ENCODE assay signal across 8 cellular contexts in the genomic region with DNA sequence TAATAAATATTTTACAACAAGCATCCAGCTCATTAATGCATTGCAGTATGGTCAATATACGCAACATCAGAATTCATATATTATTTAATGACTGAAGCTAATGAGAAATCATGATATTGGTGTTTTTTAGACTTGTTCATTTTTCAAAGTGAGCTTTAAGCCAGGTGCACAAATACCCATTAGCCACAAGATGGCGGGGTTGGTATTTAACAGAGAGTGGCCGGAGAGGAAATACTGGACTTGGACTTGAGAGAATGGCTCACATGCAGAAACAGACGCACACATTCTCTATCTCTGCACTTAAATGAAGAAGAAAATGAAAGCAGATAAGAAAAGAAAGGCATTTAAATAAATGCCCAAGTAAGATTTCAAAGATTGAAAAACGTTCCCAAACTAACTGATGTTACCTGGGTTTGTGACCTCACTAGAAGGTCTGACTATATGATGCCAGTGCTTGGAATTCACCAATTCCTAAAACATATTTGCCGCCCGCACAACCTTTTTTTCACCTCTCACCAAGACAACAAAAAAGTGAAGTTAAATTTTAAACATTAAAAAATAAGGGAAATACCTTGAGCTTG. TPM values are rescaled to one million over a fixed set of nuclear protein-coding genes. Genes with fewer than 3 reads are reported as not detected.
A peak's percentile ranks its signal among the peaks of the same experiment; 100 is the strongest.
DNase-seq lines count a peak whose midpoint lies in the region; ATAC-seq and TF ChIP-seq lines count a peak whose summit lies in the region.

No MANE protein-coding gene starts in this region.

- no peak overlapping the region for H2AFZ ChIP-seq in DND-41 (ENCODE audit: low read depth, low read length)

- no peak overlapping the region for H3K9ac ChIP-seq in DND-41 (ENCODE audit: low read depth, low read length)

- H3K27ac ChIP-seq in DND-41 (ENCODE audit: low read length) (no peak overlapping the region), body of pancreas (no peak overlapping the region)

- H3K36me3 ChIP-seq in DND-41 (ENCODE audit: insufficient read depth, low read length): no peaks in the 10 kb centered on the region
- H3K36me3 ChIP-seq in body of pancreas (replicated peaks in 1 of 2; ENCODE audit: insufficient read depth in 1 of 2, low read depth in 2 of 2): no peaks in the 10 kb centered on the region

- H4K20me1 ChIP-seq in DND-41 (ENCODE audit: insufficient read depth, low read length): no peaks in the 10 kb centered on the region

- H3K4me1 ChIP-seq in DND-41 (ENCODE audit: insufficient read depth, low read length) (no peaks in the 10 kb centered on the region), body of pancreas (peaks cover 6% of the 10 kb centered on the region)

- H3K9me3 ChIP-seq in DND-41 (ENCODE audit: insufficient read depth, low read length, severe bottlenecking) (no peaks in the 10 kb centered on the region), body of pancreas (no peaks in the 10 kb centered on the region)

- intact Hi-C loops in body of pancreas (cut with DNase I): loop anchor here (5.0 kb wide), 1 partner anchor 1087 kb away; no protein-coding TSS in a partner anchor

- H3K27me3 ChIP-seq in DND-41 (ENCODE audit: insufficient read depth, low read length, poor library complexity): no peaks in the 10 kb centered on the region
- no peaks in the 10 kb centered on the region for H3K27me3 ChIP-seq in body of pancreas

- H3K4me3 ChIP-seq in DND-41 (ENCODE audit: low read depth in 1 of 2, low read length in 2 of 2) (no peak overlapping the region), body of pancreas (no peak overlapping the region)

- WGBS in body of pancreas, 2 donors: 7 to 9% methylated on average over 7 of the region's 7 CpGs

- TF ChIP-seq CTCF in DND-41 (IDR thresholded peaks at IDR 0.05; ENCODE audit: borderline replicate concordance, extremely low read depth, low read length, poor library complexity, severe bottlenecking) (peak; percentile 76), body of pancreas (IDR thresholded peaks at IDR 0.05) (peak; percentile 45 to 86 (median 82))

- DNase-seq in DND-41 (peak; percentile 30), NCI-H748 (lab: John Stamatoyannopoulos, UW; ENCODE audit: unreplicated experiment) (peak; percentile 54), body of pancreas (peak; percentile 45 to 67 (median 58)), iris pigment epithelial cell (ENCODE audit: low read depth) (peak; percentile 74), stromal cell of bone marrow (ENCODE audit: low read depth) (peak; percentile 48), GOT3 (lab: John Stamatoyannopoulos, UW) (no peak)

- H3K4me2 ChIP-seq in DND-41 (ENCODE audit: insufficient read depth, low read length): no peak overlapping the region

- ATAC-seq in DND-41 (ENCODE audit: insufficient read depth, low read depth): no peak
- ATAC-seq in GM19023 (IDR thresholded peaks at IDR 0.05; ENCODE audit: unreplicated experiment): peak; percentile 70
- ATAC-seq in HG03139 (IDR thresholded peaks at IDR 0.05; ENCODE audit: unreplicated experiment): peak; percentile 79
- ATAC-seq in body of pancreas: peak; percentile 74

- no peaks in the 10 kb centered on the region for H3K79me2 ChIP-seq in DND-41 (ENCODE audit: insufficient read depth, low read length)

- TF ChIP-seq POLR2A in body of pancreas (IDR thresholded peaks at IDR 0.05): no peak

RNA-seq across cellular contexts. Expression of a gene that starts 21.2 kb away (rescaled TPM):
- total RNA-seq in body of pancreas: 10 to 100 TPM; 33.9 to 37.9 TPM
